Comparison of ENCODE assay signal across 13 cellular contexts in genomic region chrX:72712094-72712755, GRCh38. TPM values are rescaled to one million over a fixed set of nuclear protein-coding genes. Genes with fewer than 3 reads are reported as not detected.
DNase-seq lines count a peak whose midpoint lies in the region; ATAC-seq, FAIRE-seq and TF ChIP-seq lines count a peak whose summit lies in the region.
"Had no signal": no experiment of that assay in that cellular context is flagged by ENCODE, and none has a peak within 500 bp of the region (broad histone marks: within the 10 kb centered on the region; RNA-seq: fewer than 3 reads in every experiment).

No MANE protein-coding gene starts in this region.

- no peak overlapping the region for H3K27ac Mint-ChIP-seq in activated T-helper 2 cell treated with anti-CD3 and anti-CD28 coated beads, Interferon-gamma antibody, Interleukin-2, Interleukin-4, amounts not matched to agents 10 μg/mL and 5 μg/mL and 100 μg/mL, durations not matched to agents 14 hours and 24 hours and 36 hours
- no peak overlapping the region for H3K27ac Mint-ChIP-seq in natural killer cell
- peak overlapping the region in 1 of 7 donors; percentile 21 for H3K27ac Mint-ChIP-seq in CD4-positive, alpha-beta memory T cell
- H3K27ac Mint-ChIP-seq: CD8-positive, alpha-beta T cell had no signal

- peaks cover 8% of the 10 kb centered on the region; the same call in 1 of the 3 replicates for H3K4me1 ChIP-seq in A549
- no peaks in the 10 kb centered on the region for H3K4me1 ChIP-seq in CD4-positive, alpha-beta memory T cell (ENCODE audit: insufficient read depth, low read length)
- H3K4me1 ChIP-seq: foreskin keratinocyte had no signal

- no peaks in the 10 kb centered on the region for H3K36me3 ChIP-seq in CD4-positive, alpha-beta memory T cell (ENCODE audit: insufficient read depth, low read length)

- H3K4me3 ChIP-seq in A549 (peak overlapping the region; percentile 75), HFF-Myc (replicated peaks; ENCODE audit: low read depth, low read length) (peak overlapping the region; percentile 51)
- no peak overlapping the region for H3K4me3 ChIP-seq in CD4-positive, alpha-beta memory T cell (ENCODE audit: low read length in 2 of 2)

- TF ChIP-seq CTCF in A549 (IDR thresholded peaks at IDR 0.05) (no peak), HFF-Myc (IDR thresholded peaks at IDR 0.05; ENCODE audit: low read depth, low read length, missing control alignments) (no peak), natural killer cell (IDR thresholded peaks at IDR 0.05) (no peak), GM13976 (IDR thresholded peaks at IDR 0.05; ENCODE audit: borderline replicate concordance, control extremely low read depth, extremely low read depth, insufficient read depth, missing control alignments) (no peak)

- POLR2A ChIA-PET in A549 (lab: Yijun Ruan, JAX), result no interaction called here
- POLR2A ChIA-PET in CD4-positive, alpha-beta memory T cell (lab: Charles Lee; ENCODE audit: partially characterized antibody), result no interaction called here

- CTCF ChIA-PET in A549 (lab: Yijun Ruan, JAX), result no interaction called here
- CTCF ChIA-PET in CD4-positive, alpha-beta memory T cell (lab: Charles Lee; ENCODE audit: partially characterized antibody), result no interaction called here

- no peak for TF ChIP-seq POLR2A in A549 (IDR thresholded peaks at IDR 0.05; ENCODE audit: low read length)

- peak overlapping the region; percentile 81 for H3K4me3 Mint-ChIP-seq in activated T-helper 2 cell treated with anti-CD3 and anti-CD28 coated beads, Interferon-gamma antibody, Interleukin-2, Interleukin-4, amounts not matched to agents 10 μg/mL and 5 μg/mL and 100 μg/mL, durations not matched to agents 14 hours and 24 hours and 36 hours (ENCODE audit: low read depth)
- H3K4me3 Mint-ChIP-seq in natural killer cell, result no peak overlapping the region
- H3K4me3 Mint-ChIP-seq in CD4-positive, alpha-beta memory T cell, result no peak overlapping the region
- H3K4me3 Mint-ChIP-seq: CD8-positive, alpha-beta T cell had no signal

- peak overlapping the region; percentile 94 to 97; a peak in 4 of 6 replicates for H3K27ac ChIP-seq in A549
- no peak overlapping the region for H3K27ac ChIP-seq in CD4-positive, alpha-beta memory T cell (ENCODE audit: low read depth, low read length)
- H3K27ac ChIP-seq: foreskin keratinocyte had no signal

- FAIRE-seq in A549 (lab: Jason Lieb, UNC), result peak; percentile 81
- FAIRE-seq: H1 had no signal

- no peaks in the 10 kb centered on the region for H3K9me3 Mint-ChIP-seq in activated T-helper 2 cell treated with anti-CD3 and anti-CD28 coated beads, Interferon-gamma antibody, Interleukin-2, Interleukin-4, amounts not matched to agents 10 μg/mL and 5 μg/mL and 100 μg/mL, durations not matched to agents 14 hours and 24 hours and 36 hours
- no peaks in the 10 kb centered on the region for H3K9me3 Mint-ChIP-seq in natural killer cell
- H3K9me3 Mint-ChIP-seq in CD4-positive, alpha-beta memory T cell, result no peaks in the 10 kb centered on the region
- H3K9me3 Mint-ChIP-seq: CD8-positive, alpha-beta T cell; naive thymus-derived CD8-positive, alpha-beta T cell had no signal

- DNase-seq in A549 (ENCODE audit: low read depth in 1 of 2, low spot score in 1 of 2) (no peak), HFF-Myc (ENCODE audit: extremely low read depth, low read depth) (no peak), kidney glomerular epithelial cell (lab: John Stamatoyannopoulos, UW) (peak; percentile 0), 8988T (no peak), natural killer cell (no peak), GM13976 (ENCODE audit: low spot score) (no peak)
- no peak for DNase-seq in activated T-helper 2 cell treated with anti-CD3 and anti-CD28 coated beads, Interferon-gamma antibody, Interleukin-2, Interleukin-4, amounts not matched to agents 10 μg/mL and 5 μg/mL and 100 μg/mL, durations not matched to agents 14 hours and 24 hours and 36 hours (ENCODE audit: low spot score)
- no peak for DNase-seq in CD4-positive, alpha-beta memory T cell
- DNase-seq: CD8-positive, alpha-beta T cell; foreskin keratinocyte; naive thymus-derived CD8-positive, alpha-beta T cell; NCI-H446 had no signal

- H3K4me2 ChIP-seq in A549, result peak overlapping the region; percentile 86

- intact Hi-C loops in activated T-helper 2 cell treated with anti-CD3 and anti-CD28 coated beads, Interferon-gamma antibody, Interleukin-2, Interleukin-4, amounts not matched to agents 10 μg/mL and 5 μg/mL and 100 μg/mL, durations not matched to agents 14 hours and 24 hours and 36 hours (cut with micrococcal nuclease), result no loop called here
- intact Hi-C loops in natural killer cell (cut with micrococcal nuclease), result no loop called here
- intact Hi-C loops in CD4-positive, alpha-beta memory T cell (cut with micrococcal nuclease), result no loop called here

- 82% methylated on average over 2 of the region's 2 CpGs for WGBS in A549 (ENCODE audit: missing lambda C conversion rate)

- peaks cover 15% of the 10 kb centered on the region for H3K4me1 Mint-ChIP-seq in activated T-helper 2 cell treated with anti-CD3 and anti-CD28 coated beads, Interferon-gamma antibody, Interleukin-2, Interleukin-4, amounts not matched to agents 10 μg/mL and 5 μg/mL and 100 μg/mL, durations not matched to agents 14 hours and 24 hours and 36 hours (ENCODE audit: low read depth)
- no peaks in the 10 kb centered on the region for H3K4me1 Mint-ChIP-seq in natural killer cell
- H3K4me1 Mint-ChIP-seq in CD4-positive, alpha-beta memory T cell, result peaks cover 0 to 9% (median 2%) of the 10 kb centered on the region in 4 donors

- no peaks in the 10 kb centered on the region for H3K27me3 ChIP-seq in CD4-positive, alpha-beta memory T cell (ENCODE audit: insufficient read depth, low read length)
- H3K27me3 ChIP-seq: foreskin keratinocyte had no signal

- in situ Hi-C loops in GM13976 (cut with MboI; ENCODE audit: low sequenced_read_pairs, unreplicated experiment), result no loop called here

- no peak for ATAC-seq in A549
- no peak for ATAC-seq in natural killer cell
- ATAC-seq: CD8-positive, alpha-beta T cell; foreskin keratinocyte; naive thymus-derived CD8-positive, alpha-beta T cell had no signal

- H3K27me3 Mint-ChIP-seq in activated T-helper 2 cell treated with anti-CD3 and anti-CD28 coated beads, Interferon-gamma antibody, Interleukin-2, Interleukin-4, amounts not matched to agents 10 μg/mL and 5 μg/mL and 100 μg/mL, durations not matched to agents 14 hours and 24 hours and 36 hours (ENCODE audit: low read depth), result peaks cover 2% of the 10 kb centered on the region
- peaks cover 2 to 21% of the 10 kb centered on the region in 2 donors for H3K27me3 Mint-ChIP-seq in natural killer cell (ENCODE audit: low read depth in 2 of 2)
- H3K27me3 Mint-ChIP-seq in CD4-positive, alpha-beta memory T cell, result peaks cover 2 to 5% of the 10 kb centered on the region in 2 donors

- TF ChIP-seq EP300 in A549 (IDR thresholded peaks at IDR 0.05), result no peak

- TF ChIP-seq RAD21 in A549 (conservative IDR thresholded peaks at IDR 0.05 in 1 of 2, IDR thresholded peaks at IDR 0.05 in 1 of 2), result no peak

- peaks cover 5% of the 10 kb centered on the region for H3K36me3 Mint-ChIP-seq in activated T-helper 2 cell treated with anti-CD3 and anti-CD28 coated beads, Interferon-gamma antibody, Interleukin-2, Interleukin-4, amounts not matched to agents 10 μg/mL and 5 μg/mL and 100 μg/mL, durations not matched to agents 14 hours and 24 hours and 36 hours (ENCODE audit: low read depth)
- H3K36me3 Mint-ChIP-seq in natural killer cell, result no peaks in the 10 kb centered on the region
- H3K36me3 Mint-ChIP-seq in CD4-positive, alpha-beta memory T cell, result no peaks in the 10 kb centered on the region
- H3K36me3 Mint-ChIP-seq: CD8-positive, alpha-beta T cell; naive thymus-derived CD8-positive, alpha-beta T cell had no signal

- no peaks in the 10 kb centered on the region for H3K9me3 ChIP-seq in A549
- H3K9me3 ChIP-seq in CD4-positive, alpha-beta memory T cell (ENCODE audit: control insufficient read depth in 1 of 2, low read length in 2 of 2), result no peaks in the 10 kb centered on the region

TF ChIP-seq in A549, 52 proteins besides CTCF, POLR2A, EP300 and RAD21 (continues in another document):
- TF ChIP-seq CHD2 (IDR thresholded peaks at IDR 0.05; ENCODE audit: low read length, partially characterized antibody) (no peak), RARB (CRISPR knock-in tag; IDR thresholded peaks at IDR 0.05) (no peak), HDAC2 (IDR thresholded peaks at IDR 0.05) (no peak), KDM5A (IDR thresholded peaks at IDR 0.05) (no peak), HOXB5 (CRISPR knock-in tag; IDR thresholded peaks at IDR 0.05) (no peak), ATOH8 (CRISPR knock-in tag; IDR thresholded peaks at IDR 0.05; ENCODE audit: low read depth) (no peak), HMGXB4 (CRISPR knock-in tag; IDR thresholded peaks at IDR 0.05; ENCODE audit: borderline replicate concordance) (no peak)

RNA-seq across cellular contexts. Expression of gene PHKA1, which starts 1.9 kb away (rescaled TPM):
- polyA plus RNA-seq in A549 (2011; rRNA removed) (35.4 and 46.3 TPM in 2 replicates), A549 (2017; fragmentation: RNase III; extraction: RNeasy Plus Mini Kit Qiagen cat#74134 plus additional on column Dnase treatment) (18.1 to 19.3 TPM (median 18.3 TPM) in 3 replicates)
- 14.8 and 18.1 TPM in 2 replicates for polyA plus RNA-seq in A549 (2012; cell fraction: cytosol; rRNA removed)
- polyA plus RNA-seq in A549 (2012; cell fraction: nucleus; rRNA removed), result 15.2 and 20.6 TPM in 2 replicates
- polyA minus RNA-seq in A549 (2011; rRNA and poly(A)+ RNA removed), result 32.8 and 35.4 TPM in 2 replicates
- 10.7 and 11.5 TPM in 2 replicates for total RNA-seq in activated T-helper 2 cell treated with anti-CD3 and anti-CD28 coated beads, Interferon-gamma antibody, Interleukin-2, Interleukin-4, amounts not matched to agents 10 μg/mL and 5 μg/mL and 100 μg/mL, durations not matched to agents 14 hours and 24 hours and 36 hours
- under 1 TPM; 0.13 to 0.24 (median 0.16) TPM for total RNA-seq in natural killer cell
- total RNA-seq in CD4-positive, alpha-beta memory T cell, result under 1 TPM; 0.14 to 0.29 TPM
- not detected for polyA plus RNA-seq in CD4-positive, alpha-beta memory T cell

Comparison
In these comparisons a context has a peak if more than half of its experiments do, and no peak if none do; other contexts are left out.
1. H3K4me3 ChIP-seq: peak in A549 (single experiment) and HFF-Myc (single experiment); none in CD4-positive, alpha-beta memory T cell (0 of 2).